9 cellular contexts compared by ENCODE assay signal in the genomic region with DNA sequence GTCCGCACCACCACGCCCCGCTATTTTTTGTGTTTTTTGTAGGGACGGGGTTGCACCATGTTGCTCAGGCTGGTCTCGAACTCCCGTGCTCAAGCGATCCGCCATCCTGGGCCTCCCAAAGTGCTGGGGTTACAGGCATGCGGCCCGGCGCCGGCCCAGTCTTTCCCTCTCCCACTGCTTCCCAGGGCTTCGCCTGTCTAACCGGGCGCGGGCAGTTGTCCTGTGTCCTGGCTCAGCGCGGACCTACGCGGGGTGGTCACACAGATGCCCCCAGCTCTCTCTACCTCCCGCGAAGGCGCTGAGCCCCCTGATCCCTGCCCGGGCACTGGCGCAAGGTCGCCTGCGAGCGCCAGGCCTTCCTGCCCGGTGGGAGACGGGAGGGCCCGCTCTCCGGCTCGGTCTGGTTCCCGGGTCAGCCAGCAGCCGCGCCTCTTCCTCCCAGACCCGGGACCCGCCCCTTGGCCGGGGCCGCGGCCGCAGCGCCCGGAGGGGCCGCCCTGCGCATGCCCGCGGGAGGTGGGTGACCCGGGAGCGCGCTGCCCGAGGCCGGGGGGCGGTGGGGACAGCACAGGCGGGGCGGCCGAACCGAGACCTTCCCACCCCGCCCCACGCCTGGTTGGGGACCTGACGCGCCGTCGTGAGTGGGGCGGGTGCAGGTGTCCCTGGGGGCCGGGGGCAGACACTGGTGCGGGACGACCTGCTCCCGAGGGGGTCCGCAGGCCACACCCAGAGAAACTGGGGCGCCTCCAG. TPM values are rescaled to one million over a fixed set of nuclear protein-coding genes. Genes with fewer than 3 reads are reported as not detected.
DNase-seq lines count a peak whose midpoint lies in the region; ATAC-seq, FAIRE-seq and TF ChIP-seq lines count a peak whose summit lies in the region.
"Not testable (repeated sequence)": the region's sequence is repeated elsewhere in the genome, so short reads cannot be mapped to it uniquely, and the experiment has no call there.
"Had no signal": no experiment of that assay in that cellular context is flagged by ENCODE, and none has a peak within 500 bp of the region (broad histone marks: within the 10 kb centered on the region; RNA-seq: fewer than 3 reads in every experiment).

No MANE protein-coding gene starts in this region.

- not testable (repeated sequence) for H3K36me3 ChIP-seq in PC-3 (ENCODE audit: low read depth, low read length); esophagus squamous epithelium; HepG2 (replicated peaks in 1 of 2; ENCODE audit: control insufficient read depth in 1 of 2, insufficient read depth in 2 of 2, low read length in 2 of 2); neural progenitor cell; spleen

- not testable (repeated sequence) for H3K27ac ChIP-seq in PC-3 (ENCODE audit: low read length); HepG2 (ENCODE audit: extremely low read length, insufficient read depth, low read length); neural progenitor cell
- H3K27ac ChIP-seq in esophagus squamous epithelium (peak overlapping the region in 3 of 4 donors; percentile 7 to 77 (median 65)), spleen (peak overlapping the region in 5 of 8 donors; percentile 58 to 67 (median 66))

- not testable (repeated sequence) for H3K9ac ChIP-seq in PC-3 (ENCODE audit: low read length); HepG2 (ENCODE audit: insufficient read depth, low read depth, low read length); neural progenitor cell

- H3K36me3 Mint-ChIP-seq in neural progenitor cell, result not testable (repeated sequence)

- not testable (repeated sequence) for FAIRE-seq in HepG2 (lab: Jason Lieb, UNC)

- not testable (repeated sequence) for TF ChIP-seq CTCF in PC-3 (conservative IDR thresholded peaks at IDR 0.05; ENCODE audit: low read depth, low read length); astrocyte of the spinal cord (IDR thresholded peaks at IDR 0.05; ENCODE audit: low read depth, low read length); esophagus squamous epithelium (IDR thresholded peaks at IDR 0.05); HepG2 (CRISPR knock-in tag; IDR thresholded peaks at IDR 0.05); neural progenitor cell (IDR thresholded peaks at IDR 0.05); spleen (IDR thresholded peaks at IDR 0.05 in 8 of 11, conservative IDR thresholded peaks at IDR 0.05 in 3 of 11)

- not testable (repeated sequence) for H3K27ac Mint-ChIP-seq in neural progenitor cell

- in situ Hi-C loops in astrocyte of the spinal cord (cut with HindIII; ENCODE audit: low sequenced_read_pairs); HepG2 (cut with HindIII; ENCODE audit: extremely low pct_ligation_motif_present, low pct_unique_long_range_greater_than_20kb): not testable (repeated sequence)

- H4K20me1 ChIP-seq in PC-3 (ENCODE audit: low read length); HepG2 (ENCODE audit: insufficient read depth, low read length); neural progenitor cell (ENCODE audit: low read depth): not testable (repeated sequence)

- not testable (repeated sequence) for H3F3A ChIP-seq in PC-3 (ENCODE audit: low read length, unreplicated experiment); neural progenitor cell (ENCODE audit: low read depth)

- H3K4me3 Mint-ChIP-seq in neural progenitor cell, result not testable (repeated sequence)

- intact Hi-C loops in PC-3 (cut with micrococcal nuclease); esophagus squamous epithelium (cut with DNase I); HepG2 (cut with micrococcal nuclease; ENCODE audit: unreplicated experiment); spleen (cut with DNase I; ENCODE audit: low total_unique reads): not testable (repeated sequence)

- CTCF ChIA-PET in PC-3 (lab: Charles Lee); HepG2 (lab: Yijun Ruan, JAX; ENCODE audit: low intra/inter-chr PET ratio, low total read pairs): not testable (repeated sequence)

- not testable (repeated sequence) for TF ChIP-seq POLR2A in esophagus squamous epithelium (IDR thresholded peaks at IDR 0.05); HepG2 (IDR thresholded peaks at IDR 0.05; ENCODE audit: insufficient read depth in 1 of 2, low read depth in 2 of 2, low read length in 2 of 2); spleen (IDR thresholded peaks at IDR 0.05)

- H3K9me3 Mint-ChIP-seq in neural progenitor cell, result not testable (repeated sequence)

- not testable (repeated sequence) for TF ChIP-seq RAD21 in HepG2 (CRISPR knock-in tag; IDR thresholded peaks at IDR 0.05)

- not testable (repeated sequence) for H3K4me1 Mint-ChIP-seq in neural progenitor cell

- H3K27me3 Mint-ChIP-seq in neural progenitor cell (ENCODE audit: insufficient read depth, low read depth), result not testable (repeated sequence)

- not testable (repeated sequence) for H2AFZ ChIP-seq in PC-3 (ENCODE audit: low read length); HepG2 (ENCODE audit: low read length)
- H2AFZ ChIP-seq in neural progenitor cell (replicated peaks), result peak overlapping the region; percentile 73

- not testable (repeated sequence) for H3K4me2 ChIP-seq in PC-3 (ENCODE audit: low read length); HepG2 (ENCODE audit: low read depth, low read length)
- H3K4me2 ChIP-seq in neural progenitor cell, result peak overlapping the region; percentile 58

- H3K4me3 ChIP-seq in PC-3 (ENCODE audit: low read length), result not testable (repeated sequence)
- H3K4me3 ChIP-seq in astrocyte of the spinal cord (ENCODE audit: low read depth, low read length), result peak overlapping the region; percentile 12
- peak overlapping the region; percentile 23 to 59 (median 44) for H3K4me3 ChIP-seq in esophagus squamous epithelium
- H3K4me3 ChIP-seq in HepG2 (replicated peaks in 1 of 3; ENCODE audit: insufficient read depth in 1 of 3, low read depth in 2 of 3, low read length in 3 of 3), result peak overlapping the region in 1 of 3 experiments; percentile 31; a peak in 3 of 6 replicates
- peak overlapping the region; percentile 44 for H3K4me3 ChIP-seq in neural progenitor cell
- peak overlapping the region in 5 of 8 donors; percentile 15 to 59 (median 39) for H3K4me3 ChIP-seq in spleen

- WGBS in esophagus squamous epithelium, 2 donors, result no CpG with 5 or more reads among the region's 71 CpGs
- WGBS in HepG2 (ENCODE audit: low lambda C conversion rate), result 76% methylated on average over 4 of the region's 71 CpGs
- 16 to 80% (median 28%) methylated on average over 3 to 24 of the region's 71 CpGs for WGBS in spleen, 5 donors

- H3K79me2 ChIP-seq in PC-3 (ENCODE audit: low read length); HepG2 (ENCODE audit: insufficient read depth, low read length); neural progenitor cell (ENCODE audit: low read depth): not testable (repeated sequence)

- H3K9me3 ChIP-seq in PC-3 (ENCODE audit: low read length); esophagus squamous epithelium; HepG2 (ENCODE audit: low read length); neural progenitor cell (ENCODE audit: low read depth); spleen: not testable (repeated sequence)

- not testable (repeated sequence) for BruUV-seq in PC-3 (replicated peaks; lab: Mats Ljungman, UMichigan); HepG2 (replicated peaks; lab: Mats Ljungman, UMichigan)

- H3K9me2 ChIP-seq in PC-3 (replicated peaks; ENCODE audit: low read length), result not testable (repeated sequence)

- ATAC-seq in GM19438 (IDR thresholded peaks at IDR 0.05; ENCODE audit: low read depth, unreplicated experiment), result peak; percentile 61
- peak; percentile 62 for ATAC-seq in PC-3
- ATAC-seq in HepG2, result peak; percentile 80

- H3K4me1 ChIP-seq in PC-3 (ENCODE audit: insufficient read depth, low read length); esophagus squamous epithelium; HepG2 (ENCODE audit: insufficient read depth, low read length); neural progenitor cell; spleen: not testable (repeated sequence)

- TF ChIP-seq EP300 in HepG2 (IDR thresholded peaks at IDR 0.05; ENCODE audit: low read depth in 2 of 2, low read length in 2 of 2); HepG2 (CRISPR knock-in tag; IDR thresholded peaks at IDR 0.05; ENCODE audit: borderline replicate concordance): not testable (repeated sequence)

- H3K27me3 ChIP-seq in PC-3 (ENCODE audit: low read length); esophagus squamous epithelium; HepG2 (ENCODE audit: control insufficient read depth in 1 of 2, insufficient read depth in 2 of 2, low read length in 2 of 2); neural progenitor cell; spleen (replicated peaks in 1 of 7): not testable (repeated sequence)

- not testable (repeated sequence) for DNase-seq in PC-3; astrocyte of the spinal cord (ENCODE audit: low read depth, low spot score); esophagus squamous epithelium (lab: John Stamatoyannopoulos, UW); HepG2 (ENCODE audit: low spot score); neural progenitor cell (ENCODE audit: low spot score); spleen

- POLR2A ChIA-PET in PC-3 (lab: Charles Lee; ENCODE audit: unreplicated experiment); HepG2 (lab: Yijun Ruan, JAX): not testable (repeated sequence)

RNA-seq across cellular contexts. Expression of gene CLEC18C, which starts 14.4 kb away (rescaled TPM):
- total RNA-seq in PC-3 (2014; rRNA removed), result 0.12 and 0.18 TPM in 2 replicates
- 1 to 10 TPM in 1 of 4 donors, under 1 TPM in 2, not detected in 1; 0.11 to 1.3 (median 0.40) TPM for total RNA-seq in esophagus squamous epithelium
- 0.13 and 0.15 TPM in 2 replicates for total RNA-seq in HepG2 (2016; rRNA removed; fragmentation: Illumina TruSeq; extraction: Trizol)
- not detected in 2 replicates for total RNA-seq in HepG2 (2016; cell fraction: cytosol; rRNA removed; fragmentation: Illumina TruSeq; extraction: Trizol; ENCODE audit: low read depth)
- total RNA-seq in HepG2 (2016; cell fraction: insoluble cytoplasmic fraction; rRNA removed; fragmentation: Illumina TruSeq; extraction: Trizol), result not detected in 2 replicates
- total RNA-seq in HepG2 (2016; cell fraction: membrane; rRNA removed; fragmentation: Illumina TruSeq; extraction: Trizol), result not detected in 2 replicates
- 0.66 TPM in 1 of 2 replicates, not detected in the other for total RNA-seq in HepG2 (2016; cell fraction: nucleus; rRNA removed; fragmentation: Illumina TruSeq; extraction: Trizol)
- 0.29 and 0.50 TPM in 2 replicates for polyA plus RNA-seq in HepG2 (2011; rRNA removed)
- 0.13 and 0.29 TPM in 2 replicates for polyA plus RNA-seq in HepG2 (2011; cell fraction: cytosol; rRNA removed)
- 2.9 and 3.6 TPM in 2 replicates for polyA plus RNA-seq in HepG2 (2011; cell fraction: nucleus; rRNA removed)
- polyA plus RNA-seq in HepG2 (2012), result 0.28 and 0.29 TPM in 2 replicates
- polyA plus RNA-seq in HepG2 (2016; cell fraction: cytosol; fragmentation: Illumina TruSeq; extraction: Trizol; ENCODE audit: low read depth), result not detected in 2 replicates
- not detected in 2 replicates for polyA plus RNA-seq in HepG2 (2016; cell fraction: insoluble cytoplasmic fraction; fragmentation: Illumina TruSeq; extraction: Trizol; ENCODE audit: low read depth)
- polyA plus RNA-seq in HepG2 (2016; cell fraction: membrane; fragmentation: Illumina TruSeq; extraction: Trizol; ENCODE audit: low read depth), result not detected in 2 replicates
- polyA plus RNA-seq in HepG2 (2016; cell fraction: nucleus; fragmentation: Illumina TruSeq; extraction: Trizol; ENCODE audit: insufficient read depth, low read depth), result 0.59 TPM in 1 of 2 replicates, not detected in the other
- polyA minus RNA-seq in HepG2 (2011; rRNA and poly(A)+ RNA removed; ENCODE audit: low replicate concordance), result 0.37 and 2.3 TPM in 2 replicates
- polyA minus RNA-seq in HepG2 (2011; cell fraction: cytosol; rRNA and poly(A)+ RNA removed), result not detected in 2 replicates
- 1.2 and 3.0 TPM in 2 replicates for polyA minus RNA-seq in HepG2 (2011; cell fraction: nucleus; rRNA and poly(A)+ RNA removed)
- 0.51 and 3.8 TPM in 2 replicates for total RNA-seq in neural progenitor cell (ENCODE audit: low replicate concordance)
- 1 to 10 TPM in 1 of 7 donors, under 1 TPM in 4, not detected in 2; 0.28 to 1.2 (median 0.60) TPM for total RNA-seq in spleen
- under 1 TPM; 0.09 to 0.42 (median 0.11) TPM for polyA plus RNA-seq in spleen
- total RNA-seq: activated CD4-positive, alpha-beta T cell treated with anti-CD3 and anti-CD28 coated beads, Interleukin-2, amount 10 ng/mL, durations not matched to agents 24 days and 14 days; endothelial cell of umbilical vein had no signal
- polyA plus RNA-seq: endothelial cell of umbilical vein had no signal
